Comparison of ENCODE assay signal across 9 cellular contexts in the genomic region with DNA sequence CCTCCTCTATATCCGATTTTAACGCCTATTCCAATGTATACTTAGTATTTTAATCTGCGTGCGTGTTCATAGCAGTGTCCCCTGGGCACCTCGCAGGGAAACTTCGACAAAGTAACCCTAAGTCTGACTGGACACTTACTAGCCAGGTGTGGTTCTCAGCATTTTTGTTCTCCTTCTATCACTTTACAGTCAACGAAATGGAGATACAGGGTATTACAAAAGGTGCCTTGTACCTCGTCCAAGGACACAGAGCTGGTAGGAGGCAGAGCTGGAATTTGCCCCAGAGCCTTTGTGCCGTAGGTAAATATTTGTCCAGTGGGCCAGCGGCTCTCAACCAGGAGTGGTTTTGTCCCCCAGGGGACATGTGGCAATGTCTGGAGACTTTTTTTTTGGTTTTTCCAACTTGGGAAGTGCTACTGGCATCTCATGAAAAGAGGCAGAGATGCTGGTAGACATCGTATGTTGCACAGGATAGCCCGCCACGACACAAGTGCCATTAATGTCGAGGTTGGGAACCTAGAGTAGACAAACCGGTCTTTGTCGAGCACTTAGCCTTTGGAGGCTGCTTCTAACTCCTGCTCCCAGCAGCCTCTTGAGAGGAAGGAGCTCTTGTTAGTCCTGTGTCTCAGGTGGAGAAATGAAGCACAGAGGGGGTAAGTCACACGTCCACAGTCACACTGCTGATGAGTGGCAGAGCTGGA. TPM values are rescaled to one million over a fixed set of nuclear protein-coding genes. Genes with fewer than 3 reads are reported as not detected.
DNase-seq lines count a peak whose midpoint lies in the region; ATAC-seq and TF ChIP-seq lines count a peak whose summit lies in the region.
"Had no signal": no experiment of that assay in that cellular context is flagged by ENCODE, and none has a peak within 500 bp of the region (broad histone marks: within the 10 kb centered on the region; RNA-seq: fewer than 3 reads in every experiment).

No MANE protein-coding gene starts in this region.

- H3K4me1 Mint-ChIP-seq in progenitor cell of endocrine pancreas (ENCODE audit: low read depth) = peaks cover 37% of the 10 kb centered on the region

- no peak for ATAC-seq in GM18861 (IDR thresholded peaks at IDR 0.05; ENCODE audit: unreplicated experiment)
- ATAC-seq in GM21619 (IDR thresholded peaks at IDR 0.05; ENCODE audit: unreplicated experiment) = no peak

- H3K27ac Mint-ChIP-seq in progenitor cell of endocrine pancreas = peak overlapping the region; percentile 99

- no peaks in the 10 kb centered on the region for H3K9me3 Mint-ChIP-seq in progenitor cell of endocrine pancreas (ENCODE audit: low read depth)

- H3K4me3 Mint-ChIP-seq in progenitor cell of endocrine pancreas (ENCODE audit: low read depth) = peak overlapping the region; percentile 83

- TF ChIP-seq CTCF in GM06990 (IDR thresholded peaks at IDR 0.05; ENCODE audit: insufficient read depth, low read length, poor library complexity, severe bottlenecking) (no peak), epithelial cell of proximal tubule (conservative IDR thresholded peaks at IDR 0.05; ENCODE audit: low read depth, low read length) (no peak), progenitor cell of endocrine pancreas (IDR thresholded peaks at IDR 0.05; ENCODE audit: unreplicated experiment) (no peak)

- peaks cover 2% of the 10 kb centered on the region for H3K36me3 Mint-ChIP-seq in progenitor cell of endocrine pancreas (ENCODE audit: insufficient read depth)

- H3K27me3 ChIP-seq in GM06990 (replicated peaks; ENCODE audit: control insufficient read depth, insufficient read depth, low read length) = no peaks in the 10 kb centered on the region

- peaks cover 2% of the 10 kb centered on the region for H3K36me3 ChIP-seq in GM06990 (ENCODE audit: control insufficient read depth, insufficient read depth, low read length)

- H3K27me3 Mint-ChIP-seq in progenitor cell of endocrine pancreas = no peaks in the 10 kb centered on the region

- DNase-seq in GM06990 (ENCODE audit: extremely low read depth, insufficient read length) (no peak), NCI-H748 treated with DMSO at 0.1 percent for 48 hours (lab: John Stamatoyannopoulos, UW) (peak; percentile 19), epithelial cell of proximal tubule (ENCODE audit: low read depth) (no peak), progenitor cell of endocrine pancreas (ENCODE audit: low spot score, unreplicated experiment) (peak; percentile 41), glomerular visceral epithelial cell (ENCODE audit: extremely low spot score) (no peak), DMS 273 (lab: John Stamatoyannopoulos, UW; ENCODE audit: unreplicated experiment) (no peak)

- H3K4me3 ChIP-seq in GM06990 (replicated peaks; ENCODE audit: low read depth, low read length) (peak overlapping the region; percentile 72), epithelial cell of proximal tubule (ENCODE audit: low read depth, low read length) (peak overlapping the region; percentile 63)

RNA-seq across cellular contexts. Expression of a gene that starts 1.1 kb away (rescaled TPM):
- total RNA-seq in epithelial cell of proximal tubule (32.5 and 40.2 TPM in 2 replicates), progenitor cell of endocrine pancreas (132 and 135 TPM in 2 replicates)

RNA-seq across cellular contexts. Expression of a gene that starts 21.1 kb away (rescaled TPM):
- 19.6 and 23.4 TPM in 2 replicates for total RNA-seq in epithelial cell of proximal tubule
- 33.9 and 34.3 TPM in 2 replicates for total RNA-seq in progenitor cell of endocrine pancreas

RNA-seq across cellular contexts. Expression of a gene that starts 33.6 kb away (rescaled TPM):
- not detected in 2 replicates for total RNA-seq in epithelial cell of proximal tubule
- not detected in 2 replicates for total RNA-seq in progenitor cell of endocrine pancreas

RNA-seq across cellular contexts. Expression of a gene that starts 55.3 kb away (rescaled TPM):
- total RNA-seq in epithelial cell of proximal tubule (not detected in 2 replicates), progenitor cell of endocrine pancreas (not detected in 2 replicates)
- total RNA-seq: NCI-H460 had no signal

RNA-seq across cellular contexts. Expression of a gene that starts 59.8 kb away (rescaled TPM):
- total RNA-seq in epithelial cell of proximal tubule (not detected in 2 replicates), progenitor cell of endocrine pancreas (not detected in 2 replicates)
- total RNA-seq: NCI-H460 had no signal

Comparison
In these comparisons a context has a peak if more than half of its experiments do, and no peak if none do; other contexts are left out.
1. DNase-seq: peak in NCI-H748 treated with DMSO at 0.1 percent for 48 hours (single experiment) and progenitor cell of endocrine pancreas (single experiment); none in GM06990 (single experiment), epithelial cell of proximal tubule (single experiment), glomerular visceral epithelial cell (single experiment) and DMS 273 (single experiment).